Comparison of ENCODE assay signal across 11 cellular contexts in genomic region chr7:16648551-16648950, GRCh38. TPM values are rescaled to one million over a fixed set of nuclear protein-coding genes. Genes with fewer than 3 reads are reported as not detected.
DNase-seq lines count a peak whose midpoint lies in the region; ATAC-seq and TF ChIP-seq lines count a peak whose summit lies in the region.
"Had no signal": no experiment of that assay in that cellular context is flagged by ENCODE, and none has a peak within 500 bp of the region (broad histone marks: within the 10 kb centered on the region; RNA-seq: fewer than 3 reads in every experiment).

No MANE protein-coding gene starts in this region.

- no peaks in the 10 kb centered on the region for H3K27me3 Mint-ChIP-seq in stimulated activated naive B cell treated with anti-CD40 and anti-IgM and Interleukin-4, amounts not matched to agents 10 μg/mL and 1 μg/mL and 100 μg/mL, for 72 hours

- peaks cover 88% of the 10 kb centered on the region for H3K79me2 ChIP-seq in PC-3 (ENCODE audit: low read length)

- H3K36me3 ChIP-seq in right atrium auricular region = no peaks in the 10 kb centered on the region
- no peaks in the 10 kb centered on the region; the same call in 1 of the 2 replicates for H3K36me3 ChIP-seq in PC-3 (ENCODE audit: low read depth, low read length)
- H3K36me3 ChIP-seq in esophagus squamous epithelium = no peaks in the 10 kb centered on the region
- H3K36me3 ChIP-seq: upper lobe of left lung had no signal

- POLR2A ChIA-PET in PC-3 (lab: Charles Lee; ENCODE audit: unreplicated experiment) (interaction anchor here (0.6 kb wide), 1 partner anchor 19 kb away, joined by 3 read pairs; no protein-coding TSS in a partner anchor), GM10248 (lab: Yijun Ruan, JAX) (no interaction called here)

- no peak for TF ChIP-seq POLR2A in esophagus squamous epithelium (IDR thresholded peaks at IDR 0.05)

- peaks cover 69% of the 10 kb centered on the region for H4K20me1 ChIP-seq in PC-3 (ENCODE audit: low read length)

- BruUV-seq in PC-3 (replicated peaks; lab: Mats Ljungman, UMichigan) = no TSS peak

- peaks cover 4% of the 10 kb centered on the region for H3F3A ChIP-seq in PC-3 (ENCODE audit: low read length, unreplicated experiment)

- H3K27me3 ChIP-seq in right atrium auricular region (no peaks in the 10 kb centered on the region), PC-3 (ENCODE audit: low read length) (no peaks in the 10 kb centered on the region), esophagus squamous epithelium (no peaks in the 10 kb centered on the region)
- H3K27me3 ChIP-seq: upper lobe of left lung had no signal

- TF ChIP-seq CTCF in right atrium auricular region (IDR thresholded peaks at IDR 0.05) = no peak
- TF ChIP-seq CTCF in PC-3 (conservative IDR thresholded peaks at IDR 0.05; ENCODE audit: low read depth, low read length) = no peak
- TF ChIP-seq CTCF in esophagus squamous epithelium (IDR thresholded peaks at IDR 0.05) = no peak
- TF ChIP-seq CTCF in GM10248 (IDR thresholded peaks at IDR 0.05; ENCODE audit: control extremely low read depth, extremely low read depth, low read depth, missing control alignments) = no peak

- no peak overlapping the region for H2AFZ ChIP-seq in PC-3 (ENCODE audit: low read length)

- no peaks in the 10 kb centered on the region for H3K9me3 Mint-ChIP-seq in stimulated activated naive B cell treated with anti-CD40 and anti-IgM and Interleukin-4, amounts not matched to agents 10 μg/mL and 1 μg/mL and 100 μg/mL, for 72 hours

- CTCF ChIA-PET in PC-3 (lab: Charles Lee) (interaction anchor here (0.6 to 1.2 kb wide), 2 partner anchors 19 to 84 kb away, joined by 3 to 6 read pairs; no protein-coding TSS in a partner anchor), GM10248 (lab: Yijun Ruan, JAX) (interaction anchor here (1.1 kb wide), 1 partner anchor 10 kb away, joined by 3 read pairs; no protein-coding TSS in a partner anchor)

- WGBS in esophagus squamous epithelium, 2 donors = 38 to 40% methylated on average over 1 of the region's 1 CpG

- H3K9ac ChIP-seq in PC-3 (ENCODE audit: low read length) = peak overlapping the region; percentile 21

- peaks cover 13 to 37% of the 10 kb centered on the region in 2 donors for H3K36me3 Mint-ChIP-seq in stimulated activated naive B cell treated with anti-CD40 and anti-IgM and Interleukin-4, amounts not matched to agents 10 μg/mL and 1 μg/mL and 100 μg/mL, for 72 hours

- ATAC-seq in Right ventricle myocardium inferior (no peak), PC-3 (no peak), GM21528 (IDR thresholded peaks at IDR 0.05; ENCODE audit: low FRiP score, unreplicated experiment) (no peak)
- no peak for ATAC-seq in stimulated activated naive B cell treated with anti-CD40 and anti-IgM and Interleukin-4, amounts not matched to agents 10 μg/mL and 1 μg/mL and 100 μg/mL, for 72 hours (replicated peaks)

- H3K4me3 Mint-ChIP-seq in stimulated activated naive B cell treated with anti-CD40 and anti-IgM and Interleukin-4, amounts not matched to agents 10 μg/mL and 1 μg/mL and 100 μg/mL, for 72 hours = peak overlapping the region; percentile 4 to 17

- H3K4me2 ChIP-seq in PC-3 (ENCODE audit: low read length) = peak overlapping the region; percentile 92

- peaks cover 34 to 62% of the 10 kb centered on the region in 2 donors for H3K4me1 Mint-ChIP-seq in stimulated activated naive B cell treated with anti-CD40 and anti-IgM and Interleukin-4, amounts not matched to agents 10 μg/mL and 1 μg/mL and 100 μg/mL, for 72 hours

- H3K4me3 ChIP-seq in right atrium auricular region (no peak overlapping the region), PC-3 (ENCODE audit: low read length) (peak overlapping the region; percentile 95), esophagus squamous epithelium (peak overlapping the region in 1 of 4 donors; percentile 19)
- H3K4me3 ChIP-seq: coronary artery, upper lobe of left lung had no signal

- DNase-seq in Right ventricle myocardium inferior (ENCODE audit: missing footprints) = peak; percentile 34
- DNase-seq in right atrium auricular region (ENCODE audit: low spot score) = no peak
- DNase-seq in PC-3 = no peak
- no peak for DNase-seq in esophagus squamous epithelium (lab: John Stamatoyannopoulos, UW)
- DNase-seq in stimulated activated naive B cell treated with anti-CD40 and anti-IgM and Interleukin-4, amounts not matched to agents 10 μg/mL and 1 μg/mL and 100 μg/mL, for 72 hours = no peak
- DNase-seq in GM10248 (ENCODE audit: extremely low spot score) = no peak
- no peak for DNase-seq in NK-92 treated with Interleukin-12 subunit alpha and Interleukin-12 subunit beta, amount 100 ng/mL, for 24 hours (lab: John Stamatoyannopoulos, UW)
- DNase-seq: activated CD4-positive, alpha-beta T cell treated with anti-CD3 and anti-CD28 coated beads for 48 hours had no signal

- intact Hi-C loops in Right ventricle myocardium inferior (cut with DNase I) = no loop called here
- intact Hi-C loops in PC-3 (cut with micrococcal nuclease) = loop anchor here (2.0 to 5.0 kb wide), 2 partner anchors 46 to 269 kb away; no protein-coding TSS in a partner anchor
- intact Hi-C loops in esophagus squamous epithelium (cut with DNase I) = no loop called here

- H3K9me3 ChIP-seq in right atrium auricular region (no peaks in the 10 kb centered on the region), PC-3 (ENCODE audit: low read length) (no peaks in the 10 kb centered on the region), esophagus squamous epithelium (no peaks in the 10 kb centered on the region)
- H3K9me3 ChIP-seq: upper lobe of left lung had no signal

- no peaks in the 10 kb centered on the region for H3K9me2 ChIP-seq in PC-3 (replicated peaks; ENCODE audit: low read length)

- H3K27ac ChIP-seq in right atrium auricular region (peak overlapping the region in 1 of 2 donors; percentile 53), PC-3 (ENCODE audit: low read length) (peak overlapping the region; percentile 64), esophagus squamous epithelium (peak overlapping the region in 3 of 4 donors; percentile 4 to 54 (median 38))
- H3K27ac ChIP-seq: coronary artery had no signal

- no peak overlapping the region for H3K27ac Mint-ChIP-seq in stimulated activated naive B cell treated with anti-CD40 and anti-IgM and Interleukin-4, amounts not matched to agents 10 μg/mL and 1 μg/mL and 100 μg/mL, for 72 hours

- H3K4me1 ChIP-seq in right atrium auricular region (peaks cover 0 to 65% of the 10 kb centered on the region in 2 donors), PC-3 (ENCODE audit: insufficient read depth, low read length) (peaks cover 44% of the 10 kb centered on the region), esophagus squamous epithelium (peaks cover 31 to 80% (median 48%) of the 10 kb centered on the region in 3 donors)

RNA-seq across cellular contexts. Expression of gene BZW2, which starts 2.6 kb away (rescaled TPM):
- 369 TPM for total RNA-seq in Right ventricle myocardium inferior
- 100 to 1,000 TPM; 206 to 292 TPM for total RNA-seq in right atrium auricular region
- 86.1 and 94.1 TPM in 2 replicates for total RNA-seq in PC-3 (2014; rRNA removed)
- total RNA-seq in esophagus squamous epithelium = 10 to 100 TPM; 38.2 to 79.5 (median 69.6) TPM

RNA-seq across cellular contexts. Expression of gene ANKMY2, which starts 3.0 kb away (rescaled TPM):
- total RNA-seq in Right ventricle myocardium inferior (21.9 TPM), right atrium auricular region (10 to 100 TPM; 20.8 to 33.7 TPM), PC-3 (2014; rRNA removed) (7.7 and 8.5 TPM in 2 replicates), esophagus squamous epithelium (10 to 100 TPM in 1 of 4 donors, 1 to 10 TPM in 3; 3.8 to 13.4 (median 7.0) TPM)
